ENCODE assay signal across 1 cellular context in the genomic region with DNA sequence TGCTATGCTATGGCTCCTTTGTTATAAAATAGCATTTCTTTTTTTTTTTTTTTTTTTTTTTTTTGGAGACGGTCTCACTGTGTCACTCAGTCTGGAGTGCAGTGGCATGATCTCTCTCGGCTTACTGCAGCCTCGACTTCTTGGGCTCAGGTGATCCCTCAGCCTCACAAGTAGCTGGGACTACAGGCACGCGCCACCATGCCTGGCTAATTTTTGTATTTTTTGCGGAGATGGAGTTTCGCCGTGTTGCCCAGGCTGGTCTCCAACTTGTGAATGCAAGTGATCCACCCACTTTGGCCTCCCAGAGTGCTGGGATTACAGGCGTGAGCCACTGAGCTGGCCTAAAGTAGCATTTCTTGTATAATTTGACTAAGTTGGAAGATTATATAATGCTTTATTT.
TF ChIP-seq lines count a peak whose summit lies in the region.

No MANE protein-coding gene starts in this region.

TF ChIP-seq in IMR-90, 13 proteins besides CTCF, POLR2A, EP300 and RAD21:
- no peak for TF ChIP-seq CEBPB (IDR thresholded peaks at IDR 0.05; ENCODE audit: low read depth, low read length)
- no peak for TF ChIP-seq MXI1 (IDR thresholded peaks at IDR 0.05; ENCODE audit: borderline replicate concordance, low read depth, low read length)
- TF ChIP-seq BHLHE40 (IDR thresholded peaks at IDR 0.05; ENCODE audit: low read depth, low read length), result no peak
- TF ChIP-seq NFE2L2 (IDR thresholded peaks at IDR 0.05; ENCODE audit: low read depth, low read length), result no peak
- TF ChIP-seq RFX5 (IDR thresholded peaks at IDR 0.05; ENCODE audit: low read depth, low read length), result no peak
- TF ChIP-seq, protein P1, sequence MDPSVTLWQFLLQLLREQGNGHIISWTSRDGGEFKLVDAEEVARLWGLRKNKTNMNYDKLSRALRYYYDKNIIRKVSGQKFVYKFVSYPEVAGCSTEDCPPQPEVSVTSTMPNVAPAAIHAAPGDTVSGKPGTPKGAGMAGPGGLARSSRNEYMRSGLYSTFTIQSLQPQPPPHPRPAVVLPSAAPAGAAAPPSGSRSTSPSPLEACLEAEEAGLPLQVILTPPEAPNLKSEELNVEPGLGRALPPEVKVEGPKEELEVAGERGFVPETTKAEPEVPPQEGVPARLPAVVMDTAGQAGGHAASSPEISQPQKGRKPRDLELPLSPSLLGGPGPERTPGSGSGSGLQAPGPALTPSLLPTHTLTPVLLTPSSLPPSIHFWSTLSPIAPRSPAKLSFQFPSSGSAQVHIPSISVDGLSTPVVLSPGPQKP (IDR thresholded peaks at IDR 0.05; ENCODE audit: borderline replicate concordance, low read depth, low read length), result no peak
- no peak for TF ChIP-seq SMC3 (IDR thresholded peaks at IDR 0.05; ENCODE audit: low read depth, low read length)
- TF ChIP-seq FOS (IDR thresholded peaks at IDR 0.05; ENCODE audit: low read depth, low read length), result no peak
- no peak for TF ChIP-seq CHD1 (IDR thresholded peaks at IDR 0.05; ENCODE audit: low read depth, low read length)
